Comparison of ENCODE assay signal across 2 cellular contexts in the genomic region with DNA sequence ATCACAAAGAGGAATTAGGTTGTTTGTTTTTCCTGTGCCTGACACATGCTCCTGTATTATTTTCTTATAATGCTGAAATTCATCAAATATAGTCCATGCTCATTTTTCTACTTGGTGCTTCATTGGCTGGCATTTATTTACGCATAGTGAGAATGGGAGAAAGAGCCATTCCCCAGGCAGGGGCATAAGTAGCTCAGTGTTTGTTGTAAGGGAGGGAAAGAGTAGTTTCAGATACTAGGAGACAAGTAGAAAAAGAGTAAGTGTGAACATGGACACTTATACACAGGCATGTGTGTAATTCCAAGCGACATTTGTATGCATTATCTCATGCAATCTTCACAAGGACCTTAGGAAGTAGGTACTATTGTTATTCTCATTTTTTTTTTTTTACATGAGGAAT.
TF ChIP-seq lines count a peak whose summit lies in the region.

No MANE protein-coding gene starts in this region.

TF ChIP-seq in liver, 16 proteins besides CTCF, POLR2A, EP300 and RAD21 (continued from another document):
- TF ChIP-seq GABPA (IDR thresholded peaks at IDR 0.05 in 1 of 2, conservative IDR thresholded peaks at IDR 0.05 in 1 of 2) (peak in 1 of 2 donors; percentile 4), FOXA1 (IDR thresholded peaks at IDR 0.05) (no peak), JUND (IDR thresholded peaks at IDR 0.05) (no peak)
- TF ChIP-seq, protein P1, sequence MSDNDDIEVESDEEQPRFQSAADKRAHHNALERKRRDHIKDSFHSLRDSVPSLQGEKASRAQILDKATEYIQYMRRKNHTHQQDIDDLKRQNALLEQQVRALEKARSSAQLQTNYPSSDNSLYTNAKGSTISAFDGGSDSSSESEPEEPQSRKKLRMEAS (IDR thresholded peaks at IDR 0.05): no peak

TF ChIP-seq in endothelial cell of umbilical vein, 7 proteins besides CTCF, POLR2A, EP300 and RAD21 (continued from another document):
- TF ChIP-seq GATA2 (IDR thresholded peaks at IDR 0.05; ENCODE audit: insufficient read depth, insufficient read length, low read depth, low read length): no peak
- TF ChIP-seq, protein P1 (IDR thresholded peaks at IDR 0.05; ENCODE audit: insufficient read depth, insufficient read length): no peak
- no peak for TF ChIP-seq EZH2 (IDR thresholded peaks at IDR 0.05; ENCODE audit: borderline replicate concordance, low read depth, low read length, severe bottlenecking)
